In genomic region chr1:89611721-89612120, GRCh38 we compare ENCODE assay signal across 9 cellular contexts. TPM values are rescaled to one million over a fixed set of nuclear protein-coding genes. Genes with fewer than 3 reads are reported as not detected.
DNase-seq lines count a peak whose midpoint lies in the region; ATAC-seq and TF ChIP-seq lines count a peak whose summit lies in the region.
"Had no signal": no experiment of that assay in that cellular context is flagged by ENCODE, and none has a peak within 500 bp of the region (broad histone marks: within the 10 kb centered on the region; RNA-seq: fewer than 3 reads in every experiment).

No MANE protein-coding gene starts in this region.

- no peaks in the 10 kb centered on the region for H3K9me3 Mint-ChIP-seq in activated T-cell treated with anti-CD3 and anti-CD28 coated beads, Interleukin-2, amount 50 U/mL, for 24 hours
- H3K9me3 Mint-ChIP-seq in stimulated activated memory B cell treated with anti-CD40 and anti-IgM and Interleukin-4, amounts not matched to agents 10 μg/mL and 1 μg/mL and 100 μg/mL, for 72 hours = no peaks in the 10 kb centered on the region

- no peaks in the 10 kb centered on the region for H3F3A ChIP-seq in PC-3 (ENCODE audit: low read length, unreplicated experiment)

- H3K4me2 ChIP-seq in PC-3 (ENCODE audit: low read length) = no peak overlapping the region

- CTCF ChIA-PET in PC-3 (lab: Charles Lee) = no interaction called here

- no TSS peak for BruUV-seq in PC-3 (replicated peaks; lab: Mats Ljungman, UMichigan)

- H2AFZ ChIP-seq in PC-3 (ENCODE audit: low read length) = no peak overlapping the region

- no peaks in the 10 kb centered on the region for H3K9me3 ChIP-seq in PC-3 (ENCODE audit: low read length)

- H3K4me3 Mint-ChIP-seq in activated T-cell treated with anti-CD3 and anti-CD28 coated beads, Interleukin-2, amount 50 U/mL, for 24 hours = peak overlapping the region; percentile 67
- no peak overlapping the region for H3K4me3 Mint-ChIP-seq in stimulated activated memory B cell treated with anti-CD40 and anti-IgM and Interleukin-4, amounts not matched to agents 10 μg/mL and 1 μg/mL and 100 μg/mL, for 72 hours

- TF ChIP-seq CTCF in PC-3 (conservative IDR thresholded peaks at IDR 0.05; ENCODE audit: low read depth, low read length) = no peak

- H4K20me1 ChIP-seq in PC-3 (ENCODE audit: low read length) = no peaks in the 10 kb centered on the region

- H3K4me1 Mint-ChIP-seq in activated T-cell treated with anti-CD3 and anti-CD28 coated beads, Interleukin-2, amount 50 U/mL, for 24 hours (ENCODE audit: low read depth) = peaks cover 95% of the 10 kb centered on the region
- H3K4me1 Mint-ChIP-seq in stimulated activated memory B cell treated with anti-CD40 and anti-IgM and Interleukin-4, amounts not matched to agents 10 μg/mL and 1 μg/mL and 100 μg/mL, for 72 hours = peaks cover 41% of the 10 kb centered on the region

- no peaks in the 10 kb centered on the region; the same call in 1 of the 2 replicates for H3K4me1 ChIP-seq in PC-3 (ENCODE audit: insufficient read depth, low read length)

- no peak overlapping the region for H3K27ac ChIP-seq in PC-3 (ENCODE audit: low read length)

- no peaks in the 10 kb centered on the region for H3K79me2 ChIP-seq in PC-3 (ENCODE audit: low read length)

- H3K36me3 Mint-ChIP-seq in activated T-cell treated with anti-CD3 and anti-CD28 coated beads, Interleukin-2, amount 50 U/mL, for 24 hours (ENCODE audit: low read depth) = peaks cover 39% of the 10 kb centered on the region
- peaks cover 19% of the 10 kb centered on the region for H3K36me3 Mint-ChIP-seq in stimulated activated memory B cell treated with anti-CD40 and anti-IgM and Interleukin-4, amounts not matched to agents 10 μg/mL and 1 μg/mL and 100 μg/mL, for 72 hours

- peak; percentile 96 for ATAC-seq in GM21786 (IDR thresholded peaks at IDR 0.05; ENCODE audit: unreplicated experiment)
- ATAC-seq in HG03442 (IDR thresholded peaks at IDR 0.05; ENCODE audit: unreplicated experiment) = peak; percentile 97
- peak; percentile 91 for ATAC-seq in stimulated activated memory B cell treated with anti-CD40 and anti-IgM and Interleukin-4, amounts not matched to agents 10 μg/mL and 1 μg/mL and 100 μg/mL, for 72 hours
- no peak for ATAC-seq in sciatic nerve
- ATAC-seq in PC-3 = no peak
- ATAC-seq: Panc1 had no signal

- no peaks in the 10 kb centered on the region for H3K9me2 ChIP-seq in PC-3 (replicated peaks; ENCODE audit: low read length)

- H3K27me3 ChIP-seq in PC-3 (ENCODE audit: low read length) = no peaks in the 10 kb centered on the region

- H3K9ac ChIP-seq in PC-3 (ENCODE audit: low read length) = no peak overlapping the region

- DNase-seq in activated T-cell treated with anti-CD3 and anti-CD28 coated beads, Interleukin-2, amount 50 U/mL, for 24 hours = no peak
- no peak for DNase-seq in activated T-cell treated with anti-CD3 and anti-CD28 coated beads for 4 hours
- DNase-seq in sciatic nerve (ENCODE audit: low spot score) = no peak
- DNase-seq in DMS53 (lab: John Stamatoyannopoulos, UW) = no peak
- DNase-seq in PC-3 = no peak

- intact Hi-C loops in sciatic nerve (cut with DNase I) (no loop called here), PC-3 (cut with micrococcal nuclease) (no loop called here)

- no peaks in the 10 kb centered on the region for H3K36me3 ChIP-seq in PC-3 (ENCODE audit: low read depth, low read length)

- H3K27ac Mint-ChIP-seq in activated T-cell treated with anti-CD3 and anti-CD28 coated beads, Interleukin-2, amount 50 U/mL, for 24 hours = peak overlapping the region; percentile 100
- peak overlapping the region; percentile 33 for H3K27ac Mint-ChIP-seq in stimulated activated memory B cell treated with anti-CD40 and anti-IgM and Interleukin-4, amounts not matched to agents 10 μg/mL and 1 μg/mL and 100 μg/mL, for 72 hours

- no peak overlapping the region for H3K4me3 ChIP-seq in PC-3 (ENCODE audit: low read length)

- POLR2A ChIA-PET in PC-3 (lab: Charles Lee; ENCODE audit: unreplicated experiment) = no interaction called here

- H3K27me3 Mint-ChIP-seq in activated T-cell treated with anti-CD3 and anti-CD28 coated beads, Interleukin-2, amount 50 U/mL, for 24 hours = no peaks in the 10 kb centered on the region
- no peaks in the 10 kb centered on the region for H3K27me3 Mint-ChIP-seq in stimulated activated memory B cell treated with anti-CD40 and anti-IgM and Interleukin-4, amounts not matched to agents 10 μg/mL and 1 μg/mL and 100 μg/mL, for 72 hours

RNA-seq across cellular contexts. Expression of gene LRRC8C, which starts 21.2 kb away (rescaled TPM):
- total RNA-seq in sciatic nerve = 19.6 TPM
- total RNA-seq in PC-3 (2014; rRNA removed) = 3.4 and 4.3 TPM in 2 replicates

Comparison
In these comparisons a context has a peak if more than half of its experiments do, and no peak if none do; other contexts are left out.
1. ATAC-seq: peak in GM21786 (single experiment), HG03442 (single experiment) and stimulated activated memory B cell treated with anti-CD40 and anti-IgM and Interleukin-4, amounts not matched to agents 10 μg/mL and 1 μg/mL and 100 μg/mL, for 72 hours (single experiment); none in sciatic nerve (single experiment) and PC-3 (single experiment).